Comparison of ENCODE assay signal across 8 cellular contexts in genomic region chr4:150297861-150298474, GRCh38.
A peak's percentile ranks its signal among the peaks of the same experiment; 100 is the strongest.
DNase-seq lines count a peak whose midpoint lies in the region; ATAC-seq, FAIRE-seq and TF ChIP-seq lines count a peak whose summit lies in the region.

No MANE protein-coding gene starts in this region.

- H3K27ac Mint-ChIP-seq in neural progenitor cell, result no peak overlapping the region

- WGBS in H1 (ENCODE audit: extremely low coverage in 1 of 2, insufficient coverage in 1 of 2, insufficient read length in 1 of 2, insufficient replicate concordance in 2 of 2, low coverage in 1 of 2, low lambda C conversion rate in 2 of 2, missing lambda C conversion rate in 1 of 2), 2 experiments, result 83% methylated on average over 1 of the region's 1 CpG; no CpG with 5 or more reads in 1 of the 2 experiments

- H3F3A ChIP-seq in neural progenitor cell (ENCODE audit: low read depth), result peaks cover 7% of the 10 kb centered on the region

- H3K9me3 Mint-ChIP-seq in neural progenitor cell, result no peaks in the 10 kb centered on the region

- CTCF ChIA-PET in H1 (lab: Charles Lee; ENCODE audit: partially characterized antibody), result interaction anchor here (0.6 to 1.8 kb wide), 16 partner anchors 10 to 565 kb away, joined by 3 to 6 read pairs (median 3); no protein-coding TSS in a partner anchor

- H3K4ac ChIP-seq in H1 (replicated peaks; ENCODE audit: insufficient read length, low read depth, low read length), result no peak overlapping the region

- H3K56ac ChIP-seq in H1 (replicated peaks; ENCODE audit: insufficient read length, low read depth, low read length), result no peak overlapping the region

- no peaks in the 10 kb centered on the region for H3K23me2 ChIP-seq in H1 (ENCODE audit: low read depth, low read length)

- H4K91ac ChIP-seq in H1 (replicated peaks; ENCODE audit: insufficient read length, low read length), result no peak overlapping the region

- H3K4me1 Mint-ChIP-seq in neural progenitor cell, result peaks cover 7% of the 10 kb centered on the region

- no peaks in the 10 kb centered on the region for H3K36me3 ChIP-seq in H1 (ENCODE audit: control insufficient read depth in 2 of 4, insufficient read depth in 4 of 4, low read length in 3 of 4)
- H3K36me3 ChIP-seq in neural progenitor cell, result no peaks in the 10 kb centered on the region

- no peak overlapping the region for H2BK12ac ChIP-seq in H1 (ENCODE audit: low read depth, low read length)

- H3K4me3 ChIP-seq in H1 (ENCODE audit: extremely low read depth in 1 of 4, insufficient read depth in 2 of 4, low read depth in 3 of 4, low read length in 4 of 4) (no peak overlapping the region), neural progenitor cell (no peak overlapping the region)

- H3K9ac ChIP-seq in H1 (replicated peaks in 1 of 4; ENCODE audit: extremely low read depth in 1 of 4, low read depth in 3 of 4, low read length in 3 of 4) (no peak overlapping the region), neural progenitor cell (no peak overlapping the region)

- H3K4me2 ChIP-seq in H1 (ENCODE audit: insufficient read depth in 1 of 2, low read depth in 2 of 2, low read length in 2 of 2) (no peak overlapping the region), neural progenitor cell (no peak overlapping the region)

- H2BK5ac ChIP-seq in H1 (ENCODE audit: low read depth, low read length), result no peak overlapping the region

- H3K23ac ChIP-seq in H1 (ENCODE audit: insufficient read length), result no peak overlapping the region

- POLR2A ChIA-PET in H1 (lab: Charles Lee; ENCODE audit: partially characterized antibody), result no interaction called here

- H3K79me1 ChIP-seq in H1 (ENCODE audit: low read depth, low read length), result no peaks in the 10 kb centered on the region

- no peaks in the 10 kb centered on the region for H3K36me3 Mint-ChIP-seq in neural progenitor cell

- peak; percentile 78 to 82 for TF ChIP-seq RAD21 in H1 (IDR thresholded peaks at IDR 0.05 in 1 of 2, conservative IDR thresholded peaks at IDR 0.05 in 1 of 2; ENCODE audit: low read depth in 2 of 2, low read length in 2 of 2)

- H3K9me3 ChIP-seq in H1 (ENCODE audit: insufficient read depth in 2 of 2, low read depth in 1 of 2, low read length in 1 of 2) (no peaks in the 10 kb centered on the region), neural progenitor cell (ENCODE audit: low read depth) (no peaks in the 10 kb centered on the region)

- H3K79me2 ChIP-seq in H1 (ENCODE audit: control insufficient read depth in 1 of 2, insufficient read depth in 2 of 2, low read length in 2 of 2) (no peaks in the 10 kb centered on the region), neural progenitor cell (ENCODE audit: low read depth) (no peaks in the 10 kb centered on the region)

- no peak overlapping the region for H4K5ac ChIP-seq in H1 (ENCODE audit: insufficient read length, low read depth, low read length)

- H4K8ac ChIP-seq in H1 (ENCODE audit: extremely low read depth, insufficient read depth, low read length), result no peak overlapping the region

- TF ChIP-seq EP300 in H1 (IDR thresholded peaks at IDR 0.05; ENCODE audit: borderline replicate concordance in 1 of 2, low read depth in 2 of 2, low read length in 2 of 2), result no peak

- H2AK5ac ChIP-seq in H1 (ENCODE audit: low read depth, low read length), result no peak overlapping the region

- no peak overlapping the region for H2BK20ac ChIP-seq in H1 (ENCODE audit: low read length)

- no peak for TF ChIP-seq POLR2A in H1 (IDR thresholded peaks at IDR 0.05; ENCODE audit: control extremely low read depth in 1 of 2, low read depth in 2 of 2, low read length in 2 of 2)

- no peak overlapping the region for H3K18ac ChIP-seq in H1 (ENCODE audit: extremely low read depth, low read length)

- no peak overlapping the region for H2BK120ac ChIP-seq in H1 (replicated peaks; ENCODE audit: low read depth, low read length)

- no peak overlapping the region for H2BK15ac ChIP-seq in H1 (ENCODE audit: low read length)

- H3K27ac ChIP-seq in H1 (ENCODE audit: low read depth, low read length), result no peak overlapping the region
- H3K27ac ChIP-seq in neural progenitor cell, result peak overlapping the region; percentile 63

- no peak overlapping the region for H2AFZ ChIP-seq in H1 (ENCODE audit: low read length)
- no peak overlapping the region for H2AFZ ChIP-seq in neural progenitor cell (replicated peaks)

- no peaks in the 10 kb centered on the region for H3K27me3 Mint-ChIP-seq in neural progenitor cell (ENCODE audit: insufficient read depth, low read depth)

- FAIRE-seq in H1 (lab: Jason Lieb, UNC), result no peak

- H4K20me1 ChIP-seq in H1 (replicated peaks in 1 of 2; ENCODE audit: control insufficient read depth in 1 of 2, insufficient read depth in 2 of 2, low read length in 2 of 2) (no peaks in the 10 kb centered on the region), neural progenitor cell (ENCODE audit: low read depth) (no peaks in the 10 kb centered on the region)

- TF ChIP-seq CTCF in H1 (IDR thresholded peaks at IDR 0.05; ENCODE audit: control extremely low read depth in 1 of 3, insufficient read depth in 1 of 3, low read depth in 1 of 3, low read length in 3 of 3) (peak in 2 of 3 experiments; percentile 44 to 68; a peak in 2 of 4 replicates), neural progenitor cell (IDR thresholded peaks at IDR 0.05) (peak; percentile 94)

- H3K27me3 ChIP-seq in H1 (replicated peaks in 1 of 4; ENCODE audit: control insufficient read depth in 3 of 4, extremely low read depth in 1 of 4, insufficient read depth in 3 of 4, low read length in 3 of 4) (no peaks in the 10 kb centered on the region), neural progenitor cell (no peaks in the 10 kb centered on the region)

- ATAC-seq in HG03442 (IDR thresholded peaks at IDR 0.05; ENCODE audit: unreplicated experiment) (peak; percentile 55), GM21786 (IDR thresholded peaks at IDR 0.05; ENCODE audit: unreplicated experiment) (no peak), HG03159 (IDR thresholded peaks at IDR 0.05; ENCODE audit: unreplicated experiment) (no peak)

- H3K4me1 ChIP-seq in H1 (replicated peaks in 1 of 4; ENCODE audit: control insufficient read depth in 3 of 4, insufficient read depth in 4 of 4, low read length in 3 of 4) (no peaks in the 10 kb centered on the region), neural progenitor cell (peaks cover 34% of the 10 kb centered on the region)

- DNase-seq in NCI-H2227 (lab: John Stamatoyannopoulos, UW; ENCODE audit: unreplicated experiment), result peak; percentile 49
- no peak for DNase-seq in NCI-H2227 treated with DMSO at 0.1 percent for 48 hours (lab: John Stamatoyannopoulos, UW)
- DNase-seq in SHP77 treated with DMSO at 0.1 percent for 48 hours (lab: John Stamatoyannopoulos, UW), result peak; percentile 2
- no peak for DNase-seq in H1 (ENCODE audit: low read depth in 1 of 2, low spot score in 2 of 2)
- peak; percentile 74 for DNase-seq in neural progenitor cell (ENCODE audit: low spot score)

- no peak overlapping the region for H3K4me3 Mint-ChIP-seq in neural progenitor cell

- no peak overlapping the region for H3K14ac ChIP-seq in H1 (ENCODE audit: insufficient read length)

TF ChIP-seq in H1, 55 proteins besides CTCF, POLR2A, EP300 and RAD21:
- TF ChIP-seq SP4 (IDR thresholded peaks at IDR 0.05; ENCODE audit: low read length), result no peak
- no peak for TF ChIP-seq POLR2AphosphoS5 (IDR thresholded peaks at IDR 0.05; ENCODE audit: low read depth, low read length)
- TF ChIP-seq NRF1 (IDR thresholded peaks at IDR 0.05; ENCODE audit: low read depth, low read length), result no peak
- TF ChIP-seq EZH2 (IDR thresholded peaks at IDR 0.05; ENCODE audit: low read depth, low read length, severe bottlenecking), result no peak

Comparison
In these comparisons a context has a peak if more than half of its experiments do, and no peak if none do; other contexts are left out.
1. DNase-seq: peak in NCI-H2227 (single experiment), SHP77 treated with DMSO at 0.1 percent for 48 hours (single experiment) and neural progenitor cell (single experiment); none in NCI-H2227 treated with DMSO at 0.1 percent for 48 hours (single experiment) and H1 (0 of 2).